Comparison of ENCODE assay signal across 31 cellular contexts in genomic region chr7:65302883-65303282, GRCh38.
"Had no signal": no experiment of that assay in that cellular context is flagged by ENCODE, and none has a peak within 500 bp of the region (broad histone marks: within the 10 kb centered on the region; RNA-seq: fewer than 3 reads in every experiment).

No MANE protein-coding gene starts in this region.

- H3K4me1 Mint-ChIP-seq: activated CD4-positive, alpha-beta memory T cell treated with anti-CD3 and anti-CD28 coated beads, Interleukin-2, amount 10 ng/mL, durations not matched to agents 7 days and 5 days; activated CD4-positive, alpha-beta T cell treated with anti-CD3 and anti-CD28 coated beads, Interleukin-2, amount 10 ng/mL, durations not matched to agents 7 days and 5 days; activated T-helper 17 cell treated with anti-CD3 and anti-CD28 coated beads, Interleukin-2, amount 50 U/mL, for 72 hours; brain; WTC11 had no signal

- H3K27me3 Mint-ChIP-seq: activated CD4-positive, alpha-beta memory T cell treated with anti-CD3 and anti-CD28 coated beads, Interleukin-2, amount 10 ng/mL, durations not matched to agents 7 days and 5 days; activated CD4-positive, alpha-beta T cell treated with anti-CD3 and anti-CD28 coated beads, Interleukin-2, amount 10 ng/mL, durations not matched to agents 7 days and 5 days; activated T-helper 17 cell treated with anti-CD3 and anti-CD28 coated beads, Interleukin-2, amount 50 U/mL, for 72 hours; brain had no signal

- H3K27ac Mint-ChIP-seq: activated CD4-positive, alpha-beta memory T cell treated with anti-CD3 and anti-CD28 coated beads, Interleukin-2, amount 10 ng/mL, durations not matched to agents 7 days and 5 days; activated CD4-positive, alpha-beta T cell treated with anti-CD3 and anti-CD28 coated beads, Interleukin-2, amount 10 ng/mL, durations not matched to agents 7 days and 5 days; activated naive CD8-positive, alpha-beta T cell; activated T-cell treated with anti-CD3 and anti-CD28 coated beads, Interleukin-2, amount 50 U/mL, for 24 hours; activated T-helper 17 cell treated with anti-CD3 and anti-CD28 coated beads, Interleukin-2, amount 50 U/mL, for 72 hours; brain; endodermal cell; WTC11 had no signal

- H3K9me3 Mint-ChIP-seq: activated CD4-positive, alpha-beta memory T cell treated with anti-CD3 and anti-CD28 coated beads, Interleukin-2, amount 10 ng/mL, durations not matched to agents 7 days and 5 days; activated CD4-positive, alpha-beta T cell treated with anti-CD3 and anti-CD28 coated beads, Interleukin-2, amount 10 ng/mL, durations not matched to agents 7 days and 5 days; activated T-cell treated with anti-CD3 and anti-CD28 coated beads, Interleukin-2, amount 50 U/mL, for 24 hours; activated T-helper 17 cell treated with anti-CD3 and anti-CD28 coated beads, Interleukin-2, amount 50 U/mL, for 72 hours; brain; endodermal cell; WTC11 had no signal

- H3K36me3 Mint-ChIP-seq: activated naive CD8-positive, alpha-beta T cell; brain; WTC11 had no signal

- H3K27ac ChIP-seq: ascending aorta, breast epithelium, cardiac muscle cell, colonic mucosa, VCaP had no signal

- H3K4me3 Mint-ChIP-seq: activated CD4-positive, alpha-beta memory T cell treated with anti-CD3 and anti-CD28 coated beads, Interleukin-2, amount 10 ng/mL, durations not matched to agents 7 days and 5 days; activated CD4-positive, alpha-beta T cell treated with anti-CD3 and anti-CD28 coated beads, Interleukin-2, amount 10 ng/mL, durations not matched to agents 7 days and 5 days; activated naive CD8-positive, alpha-beta T cell; activated T-cell treated with anti-CD3 and anti-CD28 coated beads, Interleukin-2, amount 50 U/mL, for 24 hours; activated T-helper 17 cell treated with anti-CD3 and anti-CD28 coated beads, Interleukin-2, amount 50 U/mL, for 72 hours; brain; endodermal cell; WTC11 had no signal

- DNase-seq: activated CD4-positive, alpha-beta memory T cell treated with anti-CD3 and anti-CD28 coated beads, Interleukin-2, amount 10 ng/mL, durations not matched to agents 7 days and 5 days; activated CD4-positive, alpha-beta T cell treated with anti-CD3 and anti-CD28 coated beads for 1 hour; activated CD4-positive, alpha-beta T cell treated with anti-CD3 and anti-CD28 coated beads for 4 hours; activated CD4-positive, alpha-beta T cell treated with anti-CD3 and anti-CD28 coated beads, Interleukin-2, amount 10 ng/mL, durations not matched to agents 7 days and 5 days; activated CD4-positive, alpha-beta T cell treated with anti-CD3 and anti-CD28 coated beads, Interleukin-2, amount 50 U/mL, for 4 hours; activated CD8-positive, alpha-beta memory T cell treated with anti-CD3 and anti-CD28 coated beads, Interleukin-2, amount 50 U/mL, for 48 hours; activated effector memory CD4-positive, alpha-beta T cell treated with Interleukin-2 at 50 U/mL for 16 hours; activated gamma-delta T cell treated with Interleukin-2 at 50 U/mL for 16 hours; activated naive CD4-positive, alpha-beta T cell treated with anti-CD3 and anti-CD28 coated beads, Interleukin-2, amount 50 U/mL, for 16 hours; activated naive CD4-positive, alpha-beta T cell treated with Interleukin-2 at 50 U/mL for 16 hours; activated T-cell treated with anti-CD3 and anti-CD28 coated beads for 4 hours; activated T-cell treated with anti-CD3 and anti-CD28 coated beads, Interleukin-2, amount 50 U/mL, for 24 hours; central memory CD4-positive, alpha-beta T cell; cerebellar nuclear complex; colonic mucosa; effector memory CD4-positive, alpha-beta T cell; endodermal cell; foreskin fibroblast; head of caudate nucleus; T-helper 2 cell had no signal

- H3K9me3 ChIP-seq: ascending aorta, breast epithelium, colonic mucosa had no signal

- H3K27me3 ChIP-seq: ascending aorta, breast epithelium, cardiac muscle cell, colonic mucosa had no signal

- H3K4me3 ChIP-seq: ascending aorta, breast epithelium, cardiac muscle cell, colonic mucosa had no signal

- H3K4me1 ChIP-seq: ascending aorta, breast epithelium, colonic mucosa had no signal

- FAIRE-seq: frontal cortex, TTC549 had no signal

- ATAC-seq: activated T-helper 17 cell treated with anti-CD3 and anti-CD28 coated beads, Interleukin-2, amount 50 U/mL, for 72 hours; esophagus mucosa; WTC11 had no signal

- H3K36me3 ChIP-seq: ascending aorta, breast epithelium, cardiac muscle cell, colonic mucosa had no signal
